In genomic region chr5:28305891-28306290, GRCh38 we compare ENCODE assay signal across 27 cellular contexts.
"Had no signal": no experiment of that assay in that cellular context is flagged by ENCODE, and none has a peak within 500 bp of the region (broad histone marks: within the 10 kb centered on the region; RNA-seq: fewer than 3 reads in every experiment).

No MANE protein-coding gene starts in this region.

- ATAC-seq: left colon; left lung; lower lobe of right lung; naive thymus-derived CD8-positive, alpha-beta T cell; pancreas; right cardiac atrium; sciatic nerve; stimulated activated naive B cell treated with anti-CD40 and anti-IgM and Interleukin-4, amounts not matched to agents 10 μg/mL and 1 μg/mL and 100 μg/mL, for 72 hours; stimulated activated naive CD8-positive, alpha-beta T cell treated with anti-CD3 and anti-CD28 coated beads, Interleukin-15, Interleukin-2, amounts not matched to agents 100 U/mL and 50 U/mL, for 24 hours had no signal

- H3K9me3 ChIP-seq: pancreas, testis, thyroid gland, upper lobe of left lung, vagina had no signal

- H3K27ac ChIP-seq: left lung, lower lobe of right lung, pancreas, prostate gland, skin epidermis, stomach, testis, thyroid gland, transverse colon, upper lobe of left lung, vagina had no signal

- H3K4me3 ChIP-seq: left lung, lower lobe of right lung, pancreas, prostate gland, skin epidermis, stomach, testis, thyroid gland, transverse colon, upper lobe of left lung, vagina had no signal

- H3K27me3 ChIP-seq: left lung, pancreas, stomach, testis, thyroid gland, transverse colon, upper lobe of left lung, vagina had no signal

- DNase-seq: kidney; left colon; left lung; lower lobe of right lung; mammary epithelial cell; mesenchymal stem cell; naive thymus-derived CD8-positive, alpha-beta T cell; nucleus accumbens; pancreas; posterior cingulate gyrus; retina; right cardiac atrium; stimulated activated CD4-positive, alpha-beta T cell treated with anti-CD3 and anti-CD28 coated beads, Interleukin-12 subunit alpha, Interleukin-12 subunit beta, amount 100 ng/mL, for 4 hours; stimulated activated CD4-positive, alpha-beta T cell treated with anti-CD3 and anti-CD28 coated beads, Interleukin-15, amount 100 ng/mL, for 24 hours; stimulated activated CD4-positive, alpha-beta T cell treated with anti-CD3 and anti-CD28 coated beads, Interleukin-2, amount 100 ng/mL, for 24 hours; stimulated activated CD4-positive, alpha-beta T cell treated with anti-CD3 and anti-CD28 coated beads, Interleukin-4, amount 100 ng/mL, for 1 hour; stimulated activated naive B cell treated with anti-CD40 and anti-IgM and Interleukin-4, amounts not matched to agents 10 μg/mL and 1 μg/mL and 100 μg/mL, for 72 hours; stimulated activated naive CD8-positive, alpha-beta T cell treated with anti-CD3 and anti-CD28 coated beads, Interleukin-15, Interleukin-2, amounts not matched to agents 100 U/mL and 50 U/mL, for 24 hours; stomach; testis; thyroid gland; transverse colon; upper lobe of left lung had no signal

- H3K36me3 ChIP-seq: left lung, lower lobe of right lung, pancreas, prostate gland, stomach, thyroid gland, transverse colon, upper lobe of left lung, vagina had no signal

- H3K4me1 ChIP-seq: left lung, lower lobe of right lung, pancreas, prostate gland, stomach, testis, thyroid gland, transverse colon, upper lobe of left lung, vagina had no signal
